ENCODE assay signal across 16 cellular contexts in the genomic region with DNA sequence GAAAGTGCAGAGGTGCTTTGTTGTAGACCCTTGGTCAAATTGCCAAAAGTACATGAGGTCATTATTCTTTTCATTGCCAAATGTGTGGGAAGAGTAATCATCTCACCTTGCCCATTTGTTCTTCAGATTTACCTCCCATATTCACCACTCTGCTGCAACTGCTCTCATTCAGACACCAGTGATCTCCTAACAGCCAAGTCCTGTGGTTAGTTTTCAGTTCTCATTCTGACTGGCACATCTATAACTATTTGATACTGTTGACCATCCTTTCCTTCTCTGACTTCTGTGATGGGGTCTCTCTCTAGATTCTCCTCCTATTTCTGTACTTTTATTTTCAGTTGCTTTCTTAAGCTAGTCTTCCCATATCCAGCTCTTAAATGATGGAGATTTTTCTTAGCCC. TPM values are rescaled to one million over a fixed set of nuclear protein-coding genes. Genes with fewer than 3 reads are reported as not detected.
DNase-seq lines count a peak whose midpoint lies in the region; ATAC-seq, FAIRE-seq and TF ChIP-seq lines count a peak whose summit lies in the region.
"Had no signal": no experiment of that assay in that cellular context is flagged by ENCODE, and none has a peak within 500 bp of the region (broad histone marks: within the 10 kb centered on the region; RNA-seq: fewer than 3 reads in every experiment).

No MANE protein-coding gene starts in this region.

- ATAC-seq in GM19455 (IDR thresholded peaks at IDR 0.05; ENCODE audit: unreplicated experiment) (peak; percentile 94), HG02798 (IDR thresholded peaks at IDR 0.05; ENCODE audit: poor library complexity, unreplicated experiment) (peak; percentile 92), HG03469 (IDR thresholded peaks at IDR 0.05; ENCODE audit: unreplicated experiment) (peak; percentile 96)
- ATAC-seq: left lung had no signal

- TF ChIP-seq CTCF in testis (IDR thresholded peaks at IDR 0.05) (no peak), WERI-Rb-1 (IDR thresholded peaks at IDR 0.05; ENCODE audit: low read depth, low read length) (no peak)

- intact Hi-C loops in testis (cut with DNase I; ENCODE audit: low total_unique reads), result no loop called here

- H3K4me1 ChIP-seq in testis, result peaks cover 4% of the 10 kb centered on the region
- H3K4me1 ChIP-seq: left lung had no signal

- TF ChIP-seq POLR2A in testis (IDR thresholded peaks at IDR 0.05), result no peak

- H3K27me3 ChIP-seq in testis (no peaks in the 10 kb centered on the region), WERI-Rb-1 (ENCODE audit: insufficient read depth, low read depth, severe bottlenecking) (no peaks in the 10 kb centered on the region)
- H3K27me3 ChIP-seq: brain microvascular endothelial cell, left lung had no signal

- FAIRE-seq in GM18507 (lab: Jason Lieb, UNC), result peak; percentile 89

- H3K36me3 ChIP-seq in testis (ENCODE audit: low read depth, missing control alignments) (no peaks in the 10 kb centered on the region), WERI-Rb-1 (no peaks in the 10 kb centered on the region)
- H3K36me3 ChIP-seq: brain microvascular endothelial cell, left lung had no signal

- no peak overlapping the region for H3K4me3 ChIP-seq in testis
- no peak overlapping the region for H3K4me3 ChIP-seq in WERI-Rb-1 (ENCODE audit: low read depth, low read length)
- H3K4me3 ChIP-seq: left lung had no signal

- H3K27ac ChIP-seq in testis (no peak overlapping the region), WERI-Rb-1 (no peak overlapping the region)
- H3K27ac ChIP-seq: brain microvascular endothelial cell, left lung, VCaP had no signal

- H3K9me3 ChIP-seq in testis (no peaks in the 10 kb centered on the region), WERI-Rb-1 (ENCODE audit: severe bottlenecking) (no peaks in the 10 kb centered on the region)
- H3K9me3 ChIP-seq: left lung had no signal

- DNase-seq in GM18507 (ENCODE audit: extremely low spot score, insufficient read length, low read depth) (no peak), testis (no peak), WERI-Rb-1 (no peak), NCI-H146 treated with DMSO at 0.1 percent for 48 hours (lab: John Stamatoyannopoulos, UW; ENCODE audit: unreplicated experiment) (no peak), AG20443 (ENCODE audit: low spot score) (no peak)
- DNase-seq: brain microvascular endothelial cell; effector CD4-positive, alpha-beta T cell; left lung; NCI-H1105 treated with DMSO at 0.1 percent for 48 hours; NCI-H510A had no signal

RNA-seq across cellular contexts. Expression of gene GRIA3, which starts 39.8 kb away (rescaled TPM):
- total RNA-seq in testis, result 1 to 10 TPM; 2.0 to 2.4 TPM
- polyA plus RNA-seq in testis (ENCODE audit: insufficient read depth, low read depth, low replicate concordance), result 1.2 TPM
- total RNA-seq: activated CD8-positive, alpha-beta memory T cell treated with anti-CD3 and anti-CD28 coated beads for 36 hours had no signal
- polyA plus RNA-seq: IgD-negative memory B cell had no signal
